ENCODE assay signal across 23 cellular contexts in genomic region chr6:135534773-135535380, GRCh38. TPM values are rescaled to one million over a fixed set of nuclear protein-coding genes. Genes with fewer than 3 reads are reported as not detected.
DNase-seq lines count a peak whose midpoint lies in the region; TF ChIP-seq lines count a peak whose summit lies in the region.
"Had no signal": no experiment of that assay in that cellular context is flagged by ENCODE, and none has a peak within 500 bp of the region (broad histone marks: within the 10 kb centered on the region; RNA-seq: fewer than 3 reads in every experiment).

No MANE protein-coding gene starts in this region.

- WGBS in trophoblast cell (ENCODE audit: extremely low coverage, insufficient coverage, insufficient read length) = no CpG with 5 or more reads among the region's 3 CpGs

- H2BK12ac ChIP-seq in trophoblast cell (ENCODE audit: low read length) = no peak overlapping the region

- H3K14ac ChIP-seq in trophoblast cell (ENCODE audit: low read length) = no peak overlapping the region

- H2BK5ac ChIP-seq in trophoblast cell (ENCODE audit: low read depth, low read length, poor library complexity) = no peak overlapping the region

- no peak overlapping the region for H2AFZ ChIP-seq in trophoblast cell (ENCODE audit: insufficient read depth, low read length, poor library complexity)
- H2AFZ ChIP-seq: GM23338, neural progenitor cell had no signal

- in situ Hi-C loops in brain microvascular endothelial cell (cut with HindIII; ENCODE audit: low pct_ligation_motif_present, low sequenced_read_pairs) = no loop called here

- no peak overlapping the region for H2AK5ac ChIP-seq in trophoblast cell (ENCODE audit: low read length)

- H2BK120ac ChIP-seq in trophoblast cell (ENCODE audit: insufficient read depth, low read length, poor library complexity) = no peak overlapping the region

- no peak overlapping the region for H3K23ac ChIP-seq in trophoblast cell (ENCODE audit: low read length)

- H4K91ac ChIP-seq in trophoblast cell (ENCODE audit: low read depth, low read length) = no peak overlapping the region

- H3K79me2 ChIP-seq in trophoblast cell (ENCODE audit: control insufficient read depth, insufficient read depth, low read length, poor library complexity) = no peaks in the 10 kb centered on the region

- peaks cover 2% of the 10 kb centered on the region for H3K9me3 ChIP-seq in trophoblast cell (ENCODE audit: insufficient read depth, low read depth, low read length)
- H3K9me3 ChIP-seq: heart left ventricle, left lung had no signal

- no peak overlapping the region for H4K8ac ChIP-seq in trophoblast cell (ENCODE audit: low read depth, low read length)

- no peak overlapping the region for H3K27ac ChIP-seq in brain microvascular endothelial cell
- H3K27ac ChIP-seq in trophoblast cell (ENCODE audit: low read depth, low read length) = no peak overlapping the region
- H3K27ac ChIP-seq: heart left ventricle, left lung, neural progenitor cell had no signal

- no peak for TF ChIP-seq CTCF in brain microvascular endothelial cell (IDR thresholded peaks at IDR 0.05; ENCODE audit: low read depth, low read length, missing control alignments)

- DNase-seq in EL = peak; percentile 69
- DNase-seq in NCI-H226 = peak; percentile 45
- peak; percentile 74 for DNase-seq in brain microvascular endothelial cell
- peak; percentile 15 to 66 for DNase-seq in trophoblast cell
- DNase-seq in NCI-H187 treated with DMSO at 0.1 percent for 48 hours (lab: John Stamatoyannopoulos, UW) = no peak
- no peak for DNase-seq in GM19240 (ENCODE audit: insufficient read length, low spot score)
- no peak for DNase-seq in DMS114 treated with DMSO at 0.1 percent for 48 hours (lab: John Stamatoyannopoulos, UW; ENCODE audit: unreplicated experiment)
- no peak for DNase-seq in NCI-H446 treated with DMSO at 0.1 percent for 48 hours (lab: John Stamatoyannopoulos, UW)
- DNase-seq: activated B cell treated with CpG ODN at 0.5 μM for 24 hours; activated CD4-positive, alpha-beta T cell treated with anti-CD3 and anti-CD28 coated beads, Interleukin-2, amount 50 U/mL, for 4 hours; activated CD8-positive, alpha-beta memory T cell treated with anti-CD3 and anti-CD28 coated beads, Interleukin-2, amount 50 U/mL, for 4 hours; activated naive CD8-positive, alpha-beta T cell treated with anti-CD3 and anti-CD28 coated beads for 36 hours; CD4-positive, alpha-beta T cell; GF-D8; heart left ventricle; left lung; NCI-H146; NCI-H2171; NCI-H526 treated with DMSO at 0.1 percent for 48 hours; stimulated activated CD4-positive, alpha-beta T cell treated with anti-CD3 and anti-CD28 coated beads, Interleukin-2, amount 100 ng/mL, for 24 hours; T-helper 9 cell had no signal

- H3K4me3 ChIP-seq in brain microvascular endothelial cell (ENCODE audit: low read depth, low read length) (no peak overlapping the region), trophoblast cell (ENCODE audit: low read depth, low read length) (no peak overlapping the region)
- H3K4me3 ChIP-seq: GM23338, heart left ventricle, left lung, neural progenitor cell had no signal

- peaks cover 0 to 4% of the 10 kb centered on the region in 2 experiments for H3K4me1 ChIP-seq in trophoblast cell (ENCODE audit: control insufficient read depth in 1 of 2, insufficient read depth in 2 of 2, low read length in 2 of 2)
- H3K4me1 ChIP-seq: neural progenitor cell had no signal

- H3K18ac ChIP-seq in trophoblast cell (ENCODE audit: low read length) = no peak overlapping the region

- no peak overlapping the region for H4K12ac ChIP-seq in trophoblast cell (ENCODE audit: low read depth, low read length)

- no peak overlapping the region for H3K4me2 ChIP-seq in trophoblast cell (ENCODE audit: low read length)
- H3K4me2 ChIP-seq: GM23338, neural progenitor cell had no signal

- no peak overlapping the region for H3K4ac ChIP-seq in trophoblast cell (ENCODE audit: low read depth, low read length)

- H3K79me1 ChIP-seq in trophoblast cell (ENCODE audit: low read length) = no peaks in the 10 kb centered on the region

- H3K27me3 ChIP-seq in brain microvascular endothelial cell (replicated peaks) (no peaks in the 10 kb centered on the region), trophoblast cell (ENCODE audit: insufficient read depth, low read length) (no peaks in the 10 kb centered on the region)
- H3K27me3 ChIP-seq: heart left ventricle, left lung, neural progenitor cell had no signal

- H3K36me3 ChIP-seq in brain microvascular endothelial cell (replicated peaks) (no peaks in the 10 kb centered on the region), trophoblast cell (ENCODE audit: control insufficient read depth in 1 of 2, insufficient read depth in 2 of 2, low read length in 2 of 2) (no peaks in the 10 kb centered on the region)
- H3K36me3 ChIP-seq: heart left ventricle, left lung, neural progenitor cell had no signal

- no peak overlapping the region for H3K9ac ChIP-seq in trophoblast cell (ENCODE audit: low read length)
- H3K9ac ChIP-seq: neural progenitor cell had no signal

RNA-seq across cellular contexts. Expression of gene AHI1, which starts 37.3 kb away (rescaled TPM):
- polyA plus RNA-seq in trophoblast cell (2013) = 8.6 and 8.7 TPM in 2 replicates

Comparison
In these comparisons a context has a peak if more than half of its experiments do, and no peak if none do; other contexts are left out.
1. DNase-seq: peak in EL (single experiment), NCI-H226 (single experiment), brain microvascular endothelial cell (single experiment) and trophoblast cell (2 of 2); none in NCI-H187 treated with DMSO at 0.1 percent for 48 hours (single experiment), GM19240 (single experiment), DMS114 treated with DMSO at 0.1 percent for 48 hours (single experiment) and NCI-H446 treated with DMSO at 0.1 percent for 48 hours (single experiment).